Comparison of ENCODE assay signal across 16 cellular contexts in genomic region chr1:22437573-22437972, GRCh38.
"Had no signal": no experiment of that assay in that cellular context is flagged by ENCODE, and none has a peak within 500 bp of the region (broad histone marks: within the 10 kb centered on the region; RNA-seq: fewer than 3 reads in every experiment).

No MANE protein-coding gene starts in this region.

- H3K4me3 ChIP-seq: coronary artery, thyroid gland had no signal

- H3K27ac ChIP-seq: brain microvascular endothelial cell, coronary artery, thyroid gland had no signal

- H3K9me3 ChIP-seq: thyroid gland had no signal

- H3K27me3 ChIP-seq: brain microvascular endothelial cell, thyroid gland had no signal

- DNase-seq: activated CD4-positive, alpha-beta T cell treated with anti-CD3 and anti-CD28 coated beads, Interleukin-2, amount 10 ng/mL, durations not matched to agents 7 days and 5 days; activated CD8-positive, alpha-beta T cell treated with anti-CD3 and anti-CD28 coated beads, Interleukin-2, amount 10 ng/mL, durations not matched to agents 7 days and 5 days; activated naive CD4-positive, alpha-beta T cell treated with Interleukin-2 at 50 U/mL for 16 hours; activated naive CD8-positive, alpha-beta T cell treated with anti-CD3 and anti-CD28 coated beads, Interleukin-2, amount 10 ng/mL, durations not matched to agents 7 days and 5 days; activated T-cell treated with anti-CD3 and anti-CD28 coated beads, Interleukin-2, amount 50 U/mL, for 24 hours; anterior cingulate cortex; brain microvascular endothelial cell; erythroblast; immature natural killer cell; occipital lobe; stimulated activated CD4-positive, alpha-beta T cell treated with anti-CD3 and anti-CD28 coated beads, Interleukin-2, amount 100 ng/mL, for 24 hours; stimulated activated naive CD4-positive, alpha-beta T cell treated with Interleukin-2 at 50 U/mL for 16 hours; T1000; thyroid gland had no signal

- ATAC-seq: activated CD4-positive, CD25-positive, alpha-beta regulatory T cell treated with anti-CD3 and anti-CD28 coated beads, Interleukin-2, amount 50 U/mL, for 24 hours; activated CD8-positive, alpha-beta T cell treated with anti-CD3 and anti-CD28 coated beads, Interleukin-2, amount 10 ng/mL, durations not matched to agents 7 days and 5 days had no signal

- H3K36me3 ChIP-seq: brain microvascular endothelial cell, thyroid gland had no signal

- H3K4me1 ChIP-seq: thyroid gland had no signal
